1 cellular context compared by ENCODE assay signal in the genomic region with DNA sequence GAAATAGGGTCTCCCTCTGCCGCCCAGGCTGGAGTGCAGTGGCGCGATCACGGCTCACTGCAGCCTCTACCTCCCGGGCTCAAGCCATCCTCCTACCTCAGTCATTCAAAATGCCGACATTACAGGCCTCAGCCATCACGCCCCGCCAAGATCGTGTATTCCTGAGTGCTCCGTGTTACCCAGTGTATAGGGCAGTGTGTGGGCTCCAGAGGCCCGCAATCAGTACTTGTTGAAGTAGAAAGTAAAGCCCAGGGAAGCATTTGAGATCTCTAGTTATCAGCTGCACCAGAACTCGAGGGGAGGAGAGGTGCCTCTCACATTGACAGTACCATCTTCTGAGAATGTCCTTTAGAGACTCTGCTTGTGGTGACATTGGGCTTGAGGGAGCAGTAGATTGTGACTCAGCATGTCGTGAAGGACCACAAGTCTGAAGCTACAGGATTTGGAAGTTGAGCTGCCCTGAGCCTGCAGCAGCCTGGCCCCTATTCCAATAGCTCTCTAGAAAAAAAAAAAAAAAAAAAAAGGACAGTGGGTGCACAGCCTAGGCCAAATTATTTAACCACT.
TF ChIP-seq lines count a peak whose summit lies in the region.

No MANE protein-coding gene starts in this region.

TF ChIP-seq in HepG2, 621 proteins besides CTCF, POLR2A, EP300 and RAD21 (continued from another document):
- TF ChIP-seq GLMP (CRISPR knock-in tag; IDR thresholded peaks at IDR 0.05; ENCODE audit: borderline replicate concordance): no peak
- TF ChIP-seq JDP2 (CRISPR knock-in tag; IDR thresholded peaks at IDR 0.05; ENCODE audit: borderline replicate concordance): no peak
- no peak for TF ChIP-seq TBX2 (CRISPR knock-in tag; IDR thresholded peaks at IDR 0.05; ENCODE audit: borderline replicate concordance)
- TF ChIP-seq MAFF (IDR thresholded peaks at IDR 0.05; ENCODE audit: low read depth, low read length): no peak
- TF ChIP-seq ZNF256 (CRISPR knock-in tag; conservative IDR thresholded peaks at IDR 0.05): no peak
- no peak for TF ChIP-seq ZBTB21 (CRISPR knock-in tag; IDR thresholded peaks at IDR 0.05)
- TF ChIP-seq ZNF292 (CRISPR knock-in tag; IDR thresholded peaks at IDR 0.05; ENCODE audit: borderline replicate concordance, low read depth): no peak
- TF ChIP-seq EEA1 (CRISPR knock-in tag; IDR thresholded peaks at IDR 0.05; ENCODE audit: borderline replicate concordance): no peak
- TF ChIP-seq PHF5A (CRISPR knock-in tag; IDR thresholded peaks at IDR 0.05; ENCODE audit: low read depth, unreplicated experiment): no peak
- no peak for TF ChIP-seq EED (CRISPR knock-in tag; IDR thresholded peaks at IDR 0.05)
- no peak for TF ChIP-seq PLSCR1 (CRISPR knock-in tag; IDR thresholded peaks at IDR 0.05; ENCODE audit: borderline replicate concordance)
- TF ChIP-seq FOXP4 (CRISPR knock-in tag; IDR thresholded peaks at IDR 0.05): no peak
- TF ChIP-seq IRF2 (CRISPR knock-in tag; IDR thresholded peaks at IDR 0.05): no peak
- no peak for TF ChIP-seq RBFOX2 (IDR thresholded peaks at IDR 0.05; ENCODE audit: low read depth, low read length)
- no peak for TF ChIP-seq MXI1 (IDR thresholded peaks at IDR 0.05; ENCODE audit: borderline replicate concordance, low read depth, low read length)
- TF ChIP-seq ZSCAN29 (CRISPR knock-in tag; conservative IDR thresholded peaks at IDR 0.05): no peak
- TF ChIP-seq TERF1 (CRISPR knock-in tag; IDR thresholded peaks at IDR 0.05): no peak
